Comparison of ENCODE assay signal across 9 cellular contexts in genomic region chr12:87995581-87996178, GRCh38. TPM values are rescaled to one million over a fixed set of nuclear protein-coding genes. Genes with fewer than 3 reads are reported as not detected.
DNase-seq lines count a peak whose midpoint lies in the region; ATAC-seq and TF ChIP-seq lines count a peak whose summit lies in the region.
"Had no signal": no experiment of that assay in that cellular context is flagged by ENCODE, and none has a peak within 500 bp of the region (broad histone marks: within the 10 kb centered on the region; RNA-seq: fewer than 3 reads in every experiment).

No MANE protein-coding gene starts in this region.

- H3K27ac Mint-ChIP-seq in activated naive CD8-positive, alpha-beta T cell treated with anti-CD3 and anti-CD28 coated beads, Interleukin-2, amount 50 U/mL, for 24 hours, result no peak overlapping the region

- intact Hi-C loops in heart right ventricle (cut with DNase I), result no loop called here

- POLR2A ChIA-PET in HEK293T (lab: Yijun Ruan, JAX), result no interaction called here

- no peak overlapping the region for H3K4me2 ChIP-seq in MM.1S (ENCODE audit: low read depth, low read length)
- H3K4me2 ChIP-seq: BLaER1 had no signal

- H3K4me1 ChIP-seq in MM.1S (ENCODE audit: low read length) (no peaks in the 10 kb centered on the region), heart right ventricle (no peaks in the 10 kb centered on the region)
- H3K4me1 ChIP-seq: BLaER1 had no signal

- no peaks in the 10 kb centered on the region for H3F3A ChIP-seq in MM.1S (ENCODE audit: insufficient read depth, low read length)

- H3K4me3 ChIP-seq in MM.1S (ENCODE audit: low read length) (no peak overlapping the region), heart right ventricle (no peak overlapping the region)
- H3K4me3 ChIP-seq: BLaER1 had no signal

- DNase-seq in DMS 273 (lab: John Stamatoyannopoulos, UW; ENCODE audit: unreplicated experiment), result peak; percentile 79
- no peak for DNase-seq in DMS 273 treated with DMSO at 0.1 percent for 48 hours (lab: John Stamatoyannopoulos, UW)
- DNase-seq in HEK293T (ENCODE audit: extremely low spot score), result peak; percentile 63
- DNase-seq in MM.1S, result peak; percentile 47
- peak; percentile 84 for DNase-seq in RKO (ENCODE audit: low spot score)
- DNase-seq in activated naive CD8-positive, alpha-beta T cell treated with anti-CD3 and anti-CD28 coated beads, Interleukin-2, amount 50 U/mL, for 24 hours, result peak; percentile 40
- peak; percentile 22 to 30 for DNase-seq in heart right ventricle
- peak; percentile 67 for DNase-seq in renal cortical epithelial cell (ENCODE audit: low read depth)

- no peak overlapping the region for H3K27ac ChIP-seq in MM.1S (ENCODE audit: low read length)
- H3K27ac ChIP-seq in heart right ventricle, result no peak overlapping the region
- H3K27ac ChIP-seq: BLaER1 had no signal

- peak; percentile 73 for ATAC-seq in activated naive CD8-positive, alpha-beta T cell treated with anti-CD3 and anti-CD28 coated beads, Interleukin-2, amount 50 U/mL, for 24 hours
- ATAC-seq in heart right ventricle, result peak in 7 of 8 donors; percentile 43 to 88 (median 74)

- H3K9me2 ChIP-seq in MM.1S (replicated peaks; ENCODE audit: insufficient read depth, low read length), result no peaks in the 10 kb centered on the region

- H3K36me3 ChIP-seq in MM.1S (replicated peaks; ENCODE audit: insufficient read depth, low read length) (no peaks in the 10 kb centered on the region), heart right ventricle (no peaks in the 10 kb centered on the region)
- H3K36me3 ChIP-seq: BLaER1 had no signal

- TF ChIP-seq CTCF in MM.1S (IDR thresholded peaks at IDR 0.05; ENCODE audit: low read length), result peak; percentile 60
- peak; percentile 29 to 73 (median 63) for TF ChIP-seq CTCF in heart right ventricle (IDR thresholded peaks at IDR 0.05)

- H4K20me1 ChIP-seq in MM.1S (ENCODE audit: insufficient read depth, low read length), result no peaks in the 10 kb centered on the region
- H4K20me1 ChIP-seq: BLaER1 had no signal

- no peaks in the 10 kb centered on the region for H3K36me3 Mint-ChIP-seq in activated naive CD8-positive, alpha-beta T cell treated with anti-CD3 and anti-CD28 coated beads, Interleukin-2, amount 50 U/mL, for 24 hours (ENCODE audit: low read depth)

- H3K9me3 ChIP-seq in MM.1S (replicated peaks; ENCODE audit: insufficient read depth, low read length) (no peaks in the 10 kb centered on the region), heart right ventricle (no peaks in the 10 kb centered on the region)
- H3K9me3 ChIP-seq: BLaER1 had no signal

- H3K27me3 ChIP-seq in MM.1S (replicated peaks; ENCODE audit: insufficient read depth, low read length) (no peaks in the 10 kb centered on the region), heart right ventricle (no peaks in the 10 kb centered on the region)
- H3K27me3 ChIP-seq: BLaER1 had no signal

- H3K4me3 Mint-ChIP-seq in activated naive CD8-positive, alpha-beta T cell treated with anti-CD3 and anti-CD28 coated beads, Interleukin-2, amount 50 U/mL, for 24 hours, result no peak overlapping the region

- H3K9ac ChIP-seq in MM.1S (ENCODE audit: low read length), result no peak overlapping the region
- H3K9ac ChIP-seq: BLaER1 had no signal

- no peaks in the 10 kb centered on the region for H3K79me2 ChIP-seq in MM.1S (ENCODE audit: low read length)

- CTCF ChIA-PET in HEK293T (lab: Yijun Ruan, JAX), result no interaction called here

- H2AFZ ChIP-seq in MM.1S (ENCODE audit: low read length), result no peak overlapping the region

- H3K9me3 Mint-ChIP-seq in activated naive CD8-positive, alpha-beta T cell treated with anti-CD3 and anti-CD28 coated beads, Interleukin-2, amount 50 U/mL, for 24 hours, result no peaks in the 10 kb centered on the region

- H3K27me3 Mint-ChIP-seq in activated naive CD8-positive, alpha-beta T cell treated with anti-CD3 and anti-CD28 coated beads, Interleukin-2, amount 50 U/mL, for 24 hours, result no peaks in the 10 kb centered on the region

- no peaks in the 10 kb centered on the region for H3K4me1 Mint-ChIP-seq in activated naive CD8-positive, alpha-beta T cell treated with anti-CD3 and anti-CD28 coated beads, Interleukin-2, amount 50 U/mL, for 24 hours

- 3 to 4% methylated on average over 8 of the region's 8 CpGs for WGBS in heart right ventricle, 2 donors

TF ChIP-seq in HEK293T, 16 proteins besides CTCF, POLR2A, EP300 and RAD21:
- TF ChIP-seq FOXA1 (IDR thresholded peaks at IDR 0.05) (no peak), CTBP1 (IDR thresholded peaks at IDR 0.05; ENCODE audit: borderline replicate concordance) (no peak), HDGF (IDR thresholded peaks at IDR 0.05; ENCODE audit: borderline replicate concordance) (no peak), L3MBTL2 (conservative IDR thresholded peaks at IDR 0.05) (no peak), NFRKB (IDR thresholded peaks at IDR 0.05) (no peak), BHLHE40 (IDR thresholded peaks at IDR 0.05; ENCODE audit: borderline replicate concordance) (no peak)

RNA-seq across cellular contexts. Expression of gene C12orf50, which starts 33.5 kb away (rescaled TPM):
- under 1 TPM in 3 of 10 donors, not detected in 7; 0.07 to 0.10 (median 0.07) TPM for total RNA-seq in heart right ventricle
- not detected for polyA plus RNA-seq in heart right ventricle
- total RNA-seq in renal cortical epithelial cell, result not detected in 2 replicates
